In the genomic region with DNA sequence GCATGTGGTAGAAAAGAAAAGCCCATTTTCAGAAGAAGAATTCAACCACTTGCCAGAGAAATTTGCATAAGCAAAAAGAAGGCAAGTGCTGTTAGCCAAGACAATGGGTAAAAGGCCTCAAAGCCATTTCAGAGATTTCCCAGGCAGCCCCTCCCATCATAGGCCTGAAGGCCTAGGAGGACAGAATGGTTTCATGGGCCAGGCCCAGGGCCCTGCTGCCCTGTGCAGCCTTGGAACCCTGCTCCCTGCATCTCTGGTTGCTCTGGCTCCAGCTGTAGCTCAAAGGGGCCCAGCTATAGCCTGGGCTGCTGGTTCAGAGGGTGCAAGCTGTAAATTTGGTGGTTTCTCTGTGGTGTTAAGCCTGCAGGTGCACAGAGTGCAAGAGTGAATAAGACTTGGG, we compare ENCODE assay signal across 26 cellular contexts.
DNase-seq lines count a peak whose midpoint lies in the region; ATAC-seq, FAIRE-seq and TF ChIP-seq lines count a peak whose summit lies in the region.
"Had no signal": no experiment of that assay in that cellular context is flagged by ENCODE, and none has a peak within 500 bp of the region (broad histone marks: within the 10 kb centered on the region; RNA-seq: fewer than 3 reads in every experiment).

No MANE protein-coding gene starts in this region.

- no peak overlapping the region for H3K4me3 ChIP-seq in HEK293 (ENCODE audit: low read depth, low read length)
- H3K4me3 ChIP-seq in gastroesophageal sphincter, result no peak overlapping the region
- H3K4me3 ChIP-seq: GM12878 had no signal

- peak; percentile 23 for FAIRE-seq in H54 (lab: Jason Lieb, UNC)
- no peak for FAIRE-seq in GM19239 (lab: Jason Lieb, UNC)
- FAIRE-seq: A204.1, GM12878, GM12892, GM18507 had no signal

- TF ChIP-seq POLR2A in H54 (IDR thresholded peaks at IDR 0.05; ENCODE audit: low read depth, low read length) (no peak), gastroesophageal sphincter (IDR thresholded peaks at IDR 0.05) (no peak)

- H3K9me3 ChIP-seq in HEK293 (ENCODE audit: control insufficient read depth, insufficient read depth, low read depth, low read length) (no peaks in the 10 kb centered on the region), gastroesophageal sphincter (peaks cover 0 to 16% (median 0%) of the 10 kb centered on the region in 3 donors)

- H3K36me3 ChIP-seq in HEK293 (ENCODE audit: control insufficient read depth in 2 of 2, insufficient read depth in 1 of 2, low read length in 2 of 2) (no peaks in the 10 kb centered on the region), gastroesophageal sphincter (no peaks in the 10 kb centered on the region)

- ATAC-seq in gastroesophageal sphincter, result peak; percentile 3
- ATAC-seq in activated naive CD4-positive, alpha-beta T cell treated with anti-CD3 and anti-CD28 coated beads, Interleukin-2, amount 50 U/mL, for 72 hours, result no peak
- ATAC-seq: GM12878 had no signal

- no peak overlapping the region for H3K27ac Mint-ChIP-seq in activated naive CD4-positive, alpha-beta T cell treated with anti-CD3 and anti-CD28 coated beads, Interleukin-2, amount 50 U/mL, for 72 hours
- H3K27ac Mint-ChIP-seq: B cell; CD4-positive, alpha-beta memory T cell had no signal

- no peaks in the 10 kb centered on the region for H3K27me3 ChIP-seq in gastroesophageal sphincter
- H3K27me3 ChIP-seq: BLaER1 treated with 17β-estradiol and CSF1 and Interleukin-3, amounts not matched to agents 10 nM and 100 nM had no signal

- TF ChIP-seq CTCF in HEK293 (tag by site-specific recombination; IDR thresholded peaks at IDR 0.05) (no peak), gastroesophageal sphincter (IDR thresholded peaks at IDR 0.05) (no peak)

- POLR2A ChIA-PET in HEK293 (lab: Yijun Ruan, JAX), result no interaction called here

- peaks cover 11 to 13% of the 10 kb centered on the region in 2 donors for H3K36me3 Mint-ChIP-seq in activated naive CD4-positive, alpha-beta T cell treated with anti-CD3 and anti-CD28 coated beads, Interleukin-2, amount 50 U/mL, for 72 hours
- H3K36me3 Mint-ChIP-seq: CD4-positive, alpha-beta memory T cell; CD4-positive, CD25-positive, alpha-beta regulatory T cell; CD8-positive, alpha-beta memory T cell had no signal

- DNase-seq in H54 (ENCODE audit: insufficient read length, low spot score) (no peak), GM19239 (ENCODE audit: insufficient read length, low spot score) (no peak), SIG-M5 treated with dmso at 0.1 percent for 504 hours (lab: John Stamatoyannopoulos, UW; ENCODE audit: unreplicated experiment) (no peak)
- no peak for DNase-seq in activated naive CD4-positive, alpha-beta T cell treated with anti-CD3 and anti-CD28 coated beads, Interleukin-2, amount 50 U/mL, for 72 hours (ENCODE audit: low spot score in 2 of 2)
- DNase-seq: 8988T; AML-193; CD4-positive, alpha-beta memory T cell; CD4-positive, CD25-positive, alpha-beta regulatory T cell; CD8-positive, alpha-beta memory T cell; COR-L47; DMS 273 treated with DMSO at 0.1 percent for 48 hours; DMS153; DMS53; DMS79; DND-41; EL; GDM1 had no signal

- H3K4me1 ChIP-seq in HEK293 (ENCODE audit: control insufficient read depth, insufficient read depth, low read length) (no peaks in the 10 kb centered on the region), gastroesophageal sphincter (no peaks in the 10 kb centered on the region)

- peaks cover 22% of the 10 kb centered on the region in 2 donors for H3K9me3 Mint-ChIP-seq in activated naive CD4-positive, alpha-beta T cell treated with anti-CD3 and anti-CD28 coated beads, Interleukin-2, amount 50 U/mL, for 72 hours

- H3K27ac ChIP-seq in HEK293 (ENCODE audit: extremely low read depth, low read depth, low read length) (no peak overlapping the region), gastroesophageal sphincter (no peak overlapping the region)
- H3K27ac ChIP-seq: BLaER1 treated with 17β-estradiol and CSF1 and Interleukin-3, amounts not matched to agents 10 nM and 100 nM; C4-2B had no signal

- no peak for TF ChIP-seq EP300 in gastroesophageal sphincter (IDR thresholded peaks at IDR 0.05)

- CTCF ChIA-PET in HEK293 (lab: Yijun Ruan, JAX), result no interaction called here

TF ChIP-seq in HEK293, 187 proteins besides CTCF, POLR2A, EP300 and RAD21:
- TF ChIP-seq ZNF473 (tag by site-specific recombination; IDR thresholded peaks at IDR 0.05) (no peak), ZNF311 (tag by site-specific recombination; IDR thresholded peaks at IDR 0.05; ENCODE audit: borderline replicate concordance) (no peak), ZNF214 (tag by site-specific recombination; IDR thresholded peaks at IDR 0.05; ENCODE audit: borderline replicate concordance) (no peak), ZIC2 (tag by site-specific recombination; IDR thresholded peaks at IDR 0.05) (no peak), GLI2 (tag by site-specific recombination; IDR thresholded peaks at IDR 0.05; ENCODE audit: borderline replicate concordance, low read depth) (no peak), KLF10 (tag by site-specific recombination; IDR thresholded peaks at IDR 0.05) (no peak), ZNF768 (tag by site-specific recombination; IDR thresholded peaks at IDR 0.05) (no peak), ZNF555 (tag by site-specific recombination; conservative IDR thresholded peaks at IDR 0.05) (no peak), ZNF561 (tag by site-specific recombination; IDR thresholded peaks at IDR 0.05; ENCODE audit: borderline replicate concordance) (no peak), ZNF629 (tag by site-specific recombination; IDR thresholded peaks at IDR 0.05) (no peak), ZNF354C (tag by site-specific recombination; IDR thresholded peaks at IDR 0.05; ENCODE audit: borderline replicate concordance, low read depth) (no peak), ZBTB1 (tag by site-specific recombination; IDR thresholded peaks at IDR 0.05) (no peak), KLF8 (tag by site-specific recombination; IDR thresholded peaks at IDR 0.05) (no peak), ZNF501 (tag by site-specific recombination; IDR thresholded peaks at IDR 0.05) (no peak), TRIM28 (IDR thresholded peaks at IDR 0.05; ENCODE audit: borderline replicate concordance, low read length) (peak; percentile 92; the same call in 1 of the 2 replicates), ZNF292 (tag by site-specific recombination; IDR thresholded peaks at IDR 0.05; ENCODE audit: borderline replicate concordance, low read depth) (no peak), ZNF837 (tag by site-specific recombination; IDR thresholded peaks at IDR 0.05) (no peak), SETDB1 (IDR thresholded peaks at IDR 0.05; ENCODE audit: insufficient read length, low read length) (peak; percentile 79), MZF1 (tag by site-specific recombination; IDR thresholded peaks at IDR 0.05; ENCODE audit: borderline replicate concordance) (no peak), ZNF747 (tag by site-specific recombination; IDR thresholded peaks at IDR 0.05) (no peak), ZNF621 (tag by site-specific recombination; IDR thresholded peaks at IDR 0.05) (no peak), ZNF585B (tag by site-specific recombination; IDR thresholded peaks at IDR 0.05) (peak; percentile 97), ZNF121 (tag by site-specific recombination; IDR thresholded peaks at IDR 0.05) (no peak)
- TF ChIP-seq, protein P1, sequence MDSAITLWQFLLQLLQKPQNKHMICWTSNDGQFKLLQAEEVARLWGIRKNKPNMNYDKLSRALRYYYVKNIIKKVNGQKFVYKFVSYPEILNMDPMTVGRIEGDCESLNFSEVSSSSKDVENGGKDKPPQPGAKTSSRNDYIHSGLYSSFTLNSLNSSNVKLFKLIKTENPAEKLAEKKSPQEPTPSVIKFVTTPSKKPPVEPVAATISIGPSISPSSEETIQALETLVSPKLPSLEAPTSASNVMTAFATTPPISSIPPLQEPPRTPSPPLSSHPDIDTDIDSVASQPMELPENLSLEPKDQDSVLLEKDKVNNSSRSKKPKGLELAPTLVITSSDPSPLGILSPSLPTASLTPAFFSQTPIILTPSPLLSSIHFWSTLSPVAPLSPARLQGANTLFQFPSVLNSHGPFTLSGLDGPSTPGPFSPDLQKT (IDR thresholded peaks at IDR 0.05; ENCODE audit: borderline replicate concordance, low read depth, low read length), result no peak
- TF ChIP-seq, protein P2, sequence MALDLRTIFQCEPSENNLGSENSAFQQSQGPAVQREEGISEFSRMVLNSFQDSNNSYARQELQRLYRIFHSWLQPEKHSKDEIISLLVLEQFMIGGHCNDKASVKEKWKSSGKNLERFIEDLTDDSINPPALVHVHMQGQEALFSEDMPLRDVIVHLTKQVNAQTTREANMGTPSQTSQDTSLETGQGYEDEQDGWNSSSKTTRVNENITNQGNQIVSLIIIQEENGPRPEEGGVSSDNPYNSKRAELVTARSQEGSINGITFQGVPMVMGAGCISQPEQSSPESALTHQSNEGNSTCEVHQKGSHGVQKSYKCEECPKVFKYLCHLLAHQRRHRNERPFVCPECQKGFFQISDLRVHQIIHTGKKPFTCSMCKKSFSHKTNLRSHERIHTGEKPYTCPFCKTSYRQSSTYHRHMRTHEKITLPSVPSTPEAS (tag by site-specific recombination; IDR thresholded peaks at IDR 0.05), result no peak
TF ChIP-seq in HEK293: peak in this region for 3.
